Comparison of ENCODE assay signal across 15 cellular contexts in the genomic region with DNA sequence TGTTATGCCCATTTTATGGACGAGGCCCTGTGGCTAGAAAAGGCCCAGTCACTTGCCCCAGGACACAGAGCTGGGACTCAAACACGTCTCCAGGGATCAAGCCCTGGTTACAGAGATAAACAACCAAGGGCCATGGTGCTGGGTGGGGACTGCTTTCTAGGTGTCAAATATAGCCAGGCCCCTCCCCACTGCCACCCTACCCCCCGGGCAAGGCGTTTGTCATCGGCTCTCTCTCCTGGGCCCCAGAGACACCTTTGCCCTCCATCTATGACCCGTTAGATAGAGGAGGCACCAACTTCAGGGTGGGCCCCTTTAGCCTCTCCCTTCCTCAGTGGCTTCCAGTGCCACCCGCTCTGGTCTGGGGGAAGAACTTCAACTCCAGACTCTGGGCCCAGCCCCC. TPM values are rescaled to one million over a fixed set of nuclear protein-coding genes. Genes with fewer than 3 reads are reported as not detected.
DNase-seq lines count a peak whose midpoint lies in the region; ATAC-seq and TF ChIP-seq lines count a peak whose summit lies in the region.
"Had no signal": no experiment of that assay in that cellular context is flagged by ENCODE, and none has a peak within 500 bp of the region (broad histone marks: within the 10 kb centered on the region; RNA-seq: fewer than 3 reads in every experiment).

No MANE protein-coding gene starts in this region.

- no peak overlapping the region for H3K4me3 Mint-ChIP-seq in neural progenitor cell
- H3K4me3 Mint-ChIP-seq: activated T-helper 17 cell treated with anti-CD3 and anti-CD28 coated beads, Interleukin-2, amount 50 U/mL, for 72 hours; naive thymus-derived CD4-positive, alpha-beta T cell had no signal

- H3F3A ChIP-seq in neural progenitor cell (ENCODE audit: low read depth): no peaks in the 10 kb centered on the region

- CTCF ChIA-PET in AG04450 (lab: Charles Lee): interaction anchor here (1.1 to 2.0 kb wide), 2 partner anchors 14 to 19 kb away, joined by 5 read pairs; no protein-coding TSS in a partner anchor

- peak overlapping the region; percentile 90 for H3K27ac ChIP-seq in AG04450 (ENCODE audit: low read depth, low read length)
- peak overlapping the region; percentile 91 to 94 for H3K27ac ChIP-seq in ascending aorta
- H3K27ac ChIP-seq in hepatocyte: peak overlapping the region; percentile 91
- peak overlapping the region in 20 of 21 experiments; percentile 25 to 85 (median 61) for H3K27ac ChIP-seq in skin epidermis
- no peak overlapping the region for H3K27ac ChIP-seq in neural progenitor cell

- intact Hi-C loops in ascending aorta (cut with DNase I) (loop anchor here (10.0 kb wide), 1 partner anchor 1391 kb away; a partner anchor contains a TSS), lower leg skin (cut with DNase I; ENCODE audit: low total_unique reads) (no loop called here)

- ATAC-seq in GM21825 (IDR thresholded peaks at IDR 0.05; ENCODE audit: unreplicated experiment): no peak
- ATAC-seq: activated T-helper 17 cell treated with anti-CD3 and anti-CD28 coated beads, Interleukin-2, amount 50 U/mL, for 72 hours had no signal

- H3K4me3 ChIP-seq in AG04450 (ENCODE audit: low read depth, low read length): no peak overlapping the region
- peak overlapping the region in 1 of 2 donors; percentile 16 for H3K4me3 ChIP-seq in ascending aorta
- H3K4me3 ChIP-seq in hepatocyte: no peak overlapping the region
- no peak overlapping the region for H3K4me3 ChIP-seq in skin epidermis
- H3K4me3 ChIP-seq in neural progenitor cell: no peak overlapping the region
- no peak overlapping the region for H3K4me3 ChIP-seq in lower leg skin (ENCODE audit: low read depth, poor library complexity, severe bottlenecking)
- H3K4me3 ChIP-seq: adrenal gland had no signal

- H3K4me2 ChIP-seq in hepatocyte: no peak overlapping the region
- no peak overlapping the region for H3K4me2 ChIP-seq in neural progenitor cell

- no peaks in the 10 kb centered on the region for H4K20me1 ChIP-seq in hepatocyte (ENCODE audit: insufficient read depth, poor library complexity, severe bottlenecking)
- no peaks in the 10 kb centered on the region for H4K20me1 ChIP-seq in neural progenitor cell (ENCODE audit: low read depth)

- H3K36me3 ChIP-seq in ascending aorta (no peaks in the 10 kb centered on the region), hepatocyte (replicated peaks; ENCODE audit: insufficient read depth, low read depth) (no peaks in the 10 kb centered on the region), neural progenitor cell (no peaks in the 10 kb centered on the region)
- H3K36me3 ChIP-seq: adrenal gland had no signal

- no peak for TF ChIP-seq POLR2A in lower leg skin (IDR thresholded peaks at IDR 0.05)

- H3K27ac Mint-ChIP-seq in neural progenitor cell: no peak overlapping the region
- H3K27ac Mint-ChIP-seq: activated T-helper 17 cell treated with anti-CD3 and anti-CD28 coated beads, Interleukin-2, amount 50 U/mL, for 72 hours; naive thymus-derived CD4-positive, alpha-beta T cell had no signal

- DNase-seq in AG04450 (ENCODE audit: low read depth, low spot score) (no peak), ascending aorta (ENCODE audit: low spot score in 2 of 2) (no peak), hepatocyte (ENCODE audit: low spot score) (no peak), neural progenitor cell (ENCODE audit: low spot score) (no peak), amygdala (lab: John Stamatoyannopoulos, UW) (no peak), lower leg skin (ENCODE audit: low spot score in 2 of 2) (no peak)
- DNase-seq: erythroblast; GDM1; left colon; naive thymus-derived CD4-positive, alpha-beta T cell; NCI-H526 treated with DMSO at 0.1 percent for 48 hours had no signal

- POLR2A ChIA-PET in AG04450 (lab: Yijun Ruan, JAX): interaction anchor here (3.0 kb wide), 1 partner anchor 22 kb away, joined by 17 read pairs; no protein-coding TSS in a partner anchor

- peaks cover 8% of the 10 kb centered on the region for H3K4me1 Mint-ChIP-seq in neural progenitor cell
- H3K4me1 Mint-ChIP-seq: activated T-helper 17 cell treated with anti-CD3 and anti-CD28 coated beads, Interleukin-2, amount 50 U/mL, for 72 hours; naive thymus-derived CD4-positive, alpha-beta T cell had no signal

- WGBS in hepatocyte (ENCODE audit: low lambda C conversion rate, missing lambda C conversion rate): 78% methylated on average over 7 of the region's 7 CpGs
- WGBS in lower leg skin, 2 donors: 53 to 58% methylated on average over 7 of the region's 7 CpGs

- peaks cover 44 to 75% of the 10 kb centered on the region in 2 donors for H3K4me1 ChIP-seq in ascending aorta
- peaks cover 35% of the 10 kb centered on the region for H3K4me1 ChIP-seq in hepatocyte (ENCODE audit: insufficient read depth)
- H3K4me1 ChIP-seq in neural progenitor cell: no peaks in the 10 kb centered on the region

- H3K79me2 ChIP-seq in hepatocyte (no peaks in the 10 kb centered on the region), neural progenitor cell (ENCODE audit: low read depth) (no peaks in the 10 kb centered on the region)

- no peaks in the 10 kb centered on the region for H3K36me3 Mint-ChIP-seq in neural progenitor cell
- H3K36me3 Mint-ChIP-seq: naive thymus-derived CD4-positive, alpha-beta T cell had no signal

- H3K27me3 Mint-ChIP-seq in neural progenitor cell (ENCODE audit: insufficient read depth, low read depth): peaks cover 6% of the 10 kb centered on the region
- H3K27me3 Mint-ChIP-seq: activated T-helper 17 cell treated with anti-CD3 and anti-CD28 coated beads, Interleukin-2, amount 50 U/mL, for 72 hours had no signal

- H3K9ac ChIP-seq in neural progenitor cell: no peak overlapping the region

- H3K9me2 ChIP-seq in hepatocyte (replicated peaks; ENCODE audit: insufficient read depth): no peaks in the 10 kb centered on the region

- no peak for TF ChIP-seq CTCF in AG04450 (IDR thresholded peaks at IDR 0.05; ENCODE audit: low read depth, low read length)
- no peak for TF ChIP-seq CTCF in ascending aorta (IDR thresholded peaks at IDR 0.05)
- no peak for TF ChIP-seq CTCF in hepatocyte (IDR thresholded peaks at IDR 0.05; ENCODE audit: poor library complexity)
- TF ChIP-seq CTCF in neural progenitor cell (IDR thresholded peaks at IDR 0.05): no peak
- TF ChIP-seq CTCF in lower leg skin (IDR thresholded peaks at IDR 0.05): no peak

- no peaks in the 10 kb centered on the region for H3K9me3 ChIP-seq in AG04450 (ENCODE audit: control insufficient read depth, insufficient read depth, low read length)
- H3K9me3 ChIP-seq in ascending aorta: no peaks in the 10 kb centered on the region
- no peaks in the 10 kb centered on the region for H3K9me3 ChIP-seq in hepatocyte (ENCODE audit: low read depth)
- no peaks in the 10 kb centered on the region for H3K9me3 ChIP-seq in neural progenitor cell (ENCODE audit: low read depth)
- H3K9me3 ChIP-seq: adrenal gland had no signal

- no peak overlapping the region for H2AFZ ChIP-seq in hepatocyte
- no peak overlapping the region for H2AFZ ChIP-seq in neural progenitor cell (replicated peaks)

- no peaks in the 10 kb centered on the region for H3K9me3 Mint-ChIP-seq in neural progenitor cell
- H3K9me3 Mint-ChIP-seq: activated T-helper 17 cell treated with anti-CD3 and anti-CD28 coated beads, Interleukin-2, amount 50 U/mL, for 72 hours had no signal

- H3K27me3 ChIP-seq in AG04450 (ENCODE audit: control insufficient read depth, insufficient read depth, low read length) (no peaks in the 10 kb centered on the region), ascending aorta (no peaks in the 10 kb centered on the region), hepatocyte (no peaks in the 10 kb centered on the region), neural progenitor cell (no peaks in the 10 kb centered on the region)
- H3K27me3 ChIP-seq: adrenal gland had no signal

RNA-seq across cellular contexts. Expression of a gene that starts 18.0 kb away (rescaled TPM):
- polyA plus RNA-seq in AG04450 (2011; rRNA removed): 44.3 and 61.8 TPM in 2 replicates
- 45.0 and 60.1 TPM in 2 replicates for polyA minus RNA-seq in AG04450 (2011; rRNA and poly(A)+ RNA removed)
- total RNA-seq in ascending aorta: 383 TPM
- 3.0 and 8.6 TPM in 2 replicates for total RNA-seq in hepatocyte
- polyA plus RNA-seq in hepatocyte: 6.7 and 7.6 TPM in 2 replicates
- 0.43 and 0.84 TPM in 2 replicates for total RNA-seq in neural progenitor cell (ENCODE audit: low replicate concordance)
- total RNA-seq in lower leg skin: 10 to 100 TPM; 13.7 to 39.3 (median 25.9) TPM
